ENCODE assay signal across 8 cellular contexts in the genomic region with DNA sequence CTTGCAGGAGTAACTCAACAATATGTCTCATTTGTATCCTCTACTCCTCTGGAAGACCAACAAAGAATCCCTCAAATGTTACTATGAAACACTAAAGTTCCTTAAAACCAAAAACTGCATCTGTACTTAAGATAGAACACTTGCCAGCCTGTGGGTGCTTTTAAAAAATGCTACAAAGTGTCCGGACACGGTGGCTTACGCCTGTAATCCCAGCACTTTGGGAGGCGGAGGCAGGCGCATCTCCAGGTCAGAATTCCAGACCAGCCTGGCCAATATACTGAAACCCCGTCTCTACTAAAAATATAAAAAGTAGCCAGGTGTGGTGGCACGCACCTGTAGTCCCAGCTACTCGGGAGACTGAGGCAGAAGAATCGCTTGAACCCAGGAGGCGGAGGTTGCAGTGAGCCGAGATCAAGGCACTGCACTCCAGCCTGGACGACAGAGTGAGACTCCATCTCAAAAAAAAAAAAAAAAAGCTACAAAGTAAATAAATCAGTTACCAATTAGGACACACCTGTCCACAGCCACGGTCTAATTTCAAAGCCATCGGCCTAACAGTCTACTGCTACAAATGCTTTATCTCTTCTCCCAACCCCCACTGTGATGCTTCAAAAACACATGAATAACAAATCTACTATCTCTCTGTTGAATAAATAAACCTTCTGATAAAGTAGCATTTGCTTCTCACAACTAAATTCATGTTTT. TPM values are rescaled to one million over a fixed set of nuclear protein-coding genes. Genes with fewer than 3 reads are reported as not detected.
DNase-seq lines count a peak whose midpoint lies in the region; ATAC-seq and TF ChIP-seq lines count a peak whose summit lies in the region.
"Not testable (repeated sequence)": the region's sequence is repeated elsewhere in the genome, so short reads cannot be mapped to it uniquely, and the experiment has no call there.

No MANE protein-coding gene starts in this region.

- not testable (repeated sequence) for H2AFZ ChIP-seq in OCI-LY3 (ENCODE audit: low read depth, low read length); trophoblast cell (ENCODE audit: insufficient read depth, low read length, poor library complexity)

- H3K4me1 ChIP-seq in DOHH2 (ENCODE audit: control insufficient read depth, low read length) (peaks cover 41% of the 10 kb centered on the region), OCI-LY3 (ENCODE audit: low read length) (peaks cover 13% of the 10 kb centered on the region), vagina (peaks cover 55% of the 10 kb centered on the region)
- not testable (repeated sequence) for H3K4me1 ChIP-seq in trophoblast cell (ENCODE audit: control insufficient read depth in 1 of 2, insufficient read depth in 2 of 2, low read length in 2 of 2)

- H3K14ac ChIP-seq in trophoblast cell (ENCODE audit: low read length), result not testable (repeated sequence)

- H4K91ac ChIP-seq in trophoblast cell (ENCODE audit: low read depth, low read length), result not testable (repeated sequence)

- not testable (repeated sequence) for H4K12ac ChIP-seq in trophoblast cell (ENCODE audit: low read depth, low read length)

- H3K23ac ChIP-seq in trophoblast cell (ENCODE audit: low read length), result not testable (repeated sequence)

- not testable (repeated sequence) for H3K9ac ChIP-seq in OCI-LY3 (ENCODE audit: low read length); trophoblast cell (ENCODE audit: low read length)

- H3K4me2 ChIP-seq in DOHH2 (ENCODE audit: low read length) (peak overlapping the region; percentile 90), OCI-LY3 (ENCODE audit: low read length) (peak overlapping the region; percentile 93), trophoblast cell (ENCODE audit: low read length) (peak overlapping the region; percentile 13)

- H3K4me3 ChIP-seq in DOHH2 (ENCODE audit: low read length) (peak overlapping the region; percentile 85), OCI-LY3 (ENCODE audit: low read length) (peak overlapping the region; percentile 100), vagina (peak overlapping the region; percentile 72 to 86)
- H3K4me3 ChIP-seq in trophoblast cell (ENCODE audit: low read depth, low read length), result not testable (repeated sequence)

- not testable (repeated sequence) for TF ChIP-seq POLR2A in vagina (IDR thresholded peaks at IDR 0.05)

- no CpG with 5 or more reads among the region's 14 CpGs for WGBS in trophoblast cell (ENCODE audit: extremely low coverage, insufficient coverage, insufficient read length)

- peaks cover 45% of the 10 kb centered on the region for H4K20me1 ChIP-seq in DOHH2 (ENCODE audit: control insufficient read depth, insufficient read depth, low read depth, low read length)
- H4K20me1 ChIP-seq in OCI-LY3 (ENCODE audit: insufficient read depth, low read length), result peaks cover 64% of the 10 kb centered on the region

- H4K8ac ChIP-seq in trophoblast cell (ENCODE audit: low read depth, low read length), result not testable (repeated sequence)

- not testable (repeated sequence) for H3K9me3 ChIP-seq in DOHH2 (ENCODE audit: control insufficient read depth, insufficient read depth, low read length); OCI-LY3 (ENCODE audit: insufficient read depth, low read length); trophoblast cell (ENCODE audit: insufficient read depth, low read depth, low read length); vagina

- H3K27ac Mint-ChIP-seq in activated T-helper 17 cell treated with anti-CD3 and anti-CD28 coated beads, Interleukin-2, amount 50 U/mL, for 72 hours, result peak overlapping the region; percentile 98
- peak overlapping the region; percentile 36 to 95 for H3K27ac Mint-ChIP-seq in effector memory CD8-positive, alpha-beta T cell

- peak overlapping the region; percentile 100 for H3K4ac ChIP-seq in trophoblast cell (ENCODE audit: low read depth, low read length)

- H2AK5ac ChIP-seq in trophoblast cell (ENCODE audit: low read length), result not testable (repeated sequence)

- peaks cover 80% of the 10 kb centered on the region for H3K36me3 Mint-ChIP-seq in activated T-helper 17 cell treated with anti-CD3 and anti-CD28 coated beads, Interleukin-2, amount 50 U/mL, for 72 hours (ENCODE audit: low read depth)
- peaks cover 40% of the 10 kb centered on the region for H3K36me3 Mint-ChIP-seq in effector memory CD8-positive, alpha-beta T cell (ENCODE audit: insufficient read depth)

- H3F3A ChIP-seq in DOHH2 (ENCODE audit: control insufficient read depth, insufficient read depth), result not testable (repeated sequence)

- H3K79me1 ChIP-seq in trophoblast cell (ENCODE audit: low read length), result peaks cover 10% of the 10 kb centered on the region

- H3K27me3 Mint-ChIP-seq in activated T-helper 17 cell treated with anti-CD3 and anti-CD28 coated beads, Interleukin-2, amount 50 U/mL, for 72 hours; effector memory CD8-positive, alpha-beta T cell: not testable (repeated sequence)

- H3K79me2 ChIP-seq in DOHH2 (ENCODE audit: control insufficient read depth, low read length), result peaks cover 83% of the 10 kb centered on the region
- peaks cover 85% of the 10 kb centered on the region for H3K79me2 ChIP-seq in OCI-LY3 (ENCODE audit: low read length)
- H3K79me2 ChIP-seq in trophoblast cell (ENCODE audit: control insufficient read depth, insufficient read depth, low read length, poor library complexity), result peaks cover 32% of the 10 kb centered on the region

- H2BK5ac ChIP-seq in trophoblast cell (ENCODE audit: low read depth, low read length, poor library complexity), result not testable (repeated sequence)

- peak; percentile 25 for DNase-seq in NCI-H1092 treated with DMSO at 0.1 percent for 48 hours (lab: John Stamatoyannopoulos, UW)
- not testable (repeated sequence) for DNase-seq in effector memory CD8-positive, alpha-beta T cell; left lobe of liver (ENCODE audit: low spot score); trophoblast cell; vagina (ENCODE audit: extremely low spot score in 2 of 2)

- peak overlapping the region; percentile 96 for H3K4me3 Mint-ChIP-seq in activated T-helper 17 cell treated with anti-CD3 and anti-CD28 coated beads, Interleukin-2, amount 50 U/mL, for 72 hours
- H3K4me3 Mint-ChIP-seq in effector memory CD8-positive, alpha-beta T cell, result peak overlapping the region; percentile 93 to 99

- intact Hi-C loops in vagina (cut with DNase I), result not testable (repeated sequence)

- not testable (repeated sequence) for H2BK120ac ChIP-seq in trophoblast cell (ENCODE audit: insufficient read depth, low read length, poor library complexity)

- H3K18ac ChIP-seq in trophoblast cell (ENCODE audit: low read length), result not testable (repeated sequence)

- H3K9me2 ChIP-seq in DOHH2 (replicated peaks; ENCODE audit: control insufficient read depth, low read length), result not testable (repeated sequence)

- not testable (repeated sequence) for ATAC-seq in activated T-helper 17 cell treated with anti-CD3 and anti-CD28 coated beads, Interleukin-2, amount 50 U/mL, for 72 hours (replicated peaks); effector memory CD8-positive, alpha-beta T cell (replicated peaks)
- peak; percentile 44 for ATAC-seq in left lobe of liver

- not testable (repeated sequence) for H2BK12ac ChIP-seq in trophoblast cell (ENCODE audit: low read length)

- peaks cover 17% of the 10 kb centered on the region for H3K4me1 Mint-ChIP-seq in activated T-helper 17 cell treated with anti-CD3 and anti-CD28 coated beads, Interleukin-2, amount 50 U/mL, for 72 hours
- peaks cover 41 to 56% of the 10 kb centered on the region in 2 donors for H3K4me1 Mint-ChIP-seq in effector memory CD8-positive, alpha-beta T cell (ENCODE audit: low read depth in 2 of 2)

- H3K36me3 ChIP-seq in DOHH2 (ENCODE audit: control insufficient read depth, low read length) (peaks cover 61% of the 10 kb centered on the region), trophoblast cell (ENCODE audit: control insufficient read depth in 1 of 2, insufficient read depth in 2 of 2, low read length in 2 of 2) (peaks cover 9 to 19% of the 10 kb centered on the region in 2 experiments), vagina (peaks cover 0 to 16% of the 10 kb centered on the region in 2 donors)
- H3K36me3 ChIP-seq in OCI-LY3 (replicated peaks; ENCODE audit: low read depth, low read length), result not testable (repeated sequence)

- TF ChIP-seq CTCF in DOHH2 (IDR thresholded peaks at IDR 0.05; ENCODE audit: low read depth, low read length, poor library complexity, severe bottlenecking); OCI-LY3 (IDR thresholded peaks at IDR 0.05; ENCODE audit: low read depth, low read length); vagina (IDR thresholded peaks at IDR 0.05): not testable (repeated sequence)

- H3K27me3 ChIP-seq in DOHH2 (ENCODE audit: control insufficient read depth, low read length); OCI-LY3 (ENCODE audit: low read depth, low read length); trophoblast cell (ENCODE audit: insufficient read depth, low read length); vagina: not testable (repeated sequence)

- H3K9me3 Mint-ChIP-seq in activated T-helper 17 cell treated with anti-CD3 and anti-CD28 coated beads, Interleukin-2, amount 50 U/mL, for 72 hours; effector memory CD8-positive, alpha-beta T cell: not testable (repeated sequence)

- H3K27ac ChIP-seq in DOHH2 (ENCODE audit: low read depth, low read length); OCI-LY3 (ENCODE audit: low read length); trophoblast cell (ENCODE audit: low read depth, low read length): not testable (repeated sequence)
- H3K27ac ChIP-seq in vagina, result peak overlapping the region; percentile 98

RNA-seq across cellular contexts. Expression of a gene that starts 3.2 kb away (rescaled TPM):
- 100 to 1,000 TPM; 109 to 114 TPM for total RNA-seq in activated T-helper 17 cell treated with anti-CD3 and anti-CD28 coated beads, Interleukin-2, amount 50 U/mL, for 72 hours
- total RNA-seq in left lobe of liver, result 51.2 TPM
- polyA plus RNA-seq in trophoblast cell (2013), result 74.9 and 83.2 TPM in 2 replicates
- 88.6 TPM for total RNA-seq in vagina

Comparison
In these comparisons a context has a peak if more than half of its experiments do, and no peak if none do; other contexts are left out.
1. H3K4me2 ChIP-seq: peak in every context shown above with its lines; median percentile 93 in OCI-LY3; 90 in DOHH2; 13 in trophoblast cell.